Comparison of ENCODE assay signal across 1 cellular context in the genomic region with DNA sequence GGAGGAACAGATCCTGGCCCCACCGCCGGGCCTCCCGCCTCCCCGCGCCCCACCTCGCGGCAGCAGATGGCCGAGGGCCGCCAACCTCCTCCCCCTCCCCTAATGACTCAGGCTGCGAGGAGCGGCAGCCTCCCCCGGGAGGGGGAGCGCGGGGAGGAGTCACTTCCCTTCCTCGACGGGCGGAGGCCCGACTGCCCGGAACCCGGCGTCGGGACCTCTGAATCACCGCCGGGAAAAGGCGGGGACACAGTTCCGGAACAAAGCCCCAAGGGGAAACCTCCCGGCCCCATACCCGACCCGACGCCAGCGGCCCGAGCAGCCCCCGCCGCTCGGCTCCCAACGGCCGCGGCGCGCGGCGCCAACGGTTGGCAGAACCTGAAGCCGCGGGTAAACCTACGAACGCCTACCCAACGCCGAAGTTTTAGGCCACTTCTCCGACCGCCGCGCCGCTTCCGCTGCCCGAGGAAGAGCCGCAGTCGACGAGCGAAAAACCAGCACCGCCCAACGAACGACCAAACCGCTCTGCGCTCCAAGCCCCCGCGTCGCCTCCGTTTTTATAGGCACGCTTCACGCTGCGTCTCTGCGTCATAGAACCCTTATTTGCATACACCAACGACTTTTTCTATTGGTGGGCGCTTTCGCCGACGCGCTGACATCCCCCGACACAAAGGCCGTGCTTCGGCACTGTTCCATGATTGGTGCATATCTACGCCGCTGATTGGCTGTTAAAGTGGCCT.
TF ChIP-seq lines count a peak whose summit lies in the region.

No MANE protein-coding gene starts in this region.

TF ChIP-seq in HepG2, 621 proteins besides CTCF, POLR2A, EP300 and RAD21 (continued from another document and continues in another):
- TF ChIP-seq, protein P1, sequence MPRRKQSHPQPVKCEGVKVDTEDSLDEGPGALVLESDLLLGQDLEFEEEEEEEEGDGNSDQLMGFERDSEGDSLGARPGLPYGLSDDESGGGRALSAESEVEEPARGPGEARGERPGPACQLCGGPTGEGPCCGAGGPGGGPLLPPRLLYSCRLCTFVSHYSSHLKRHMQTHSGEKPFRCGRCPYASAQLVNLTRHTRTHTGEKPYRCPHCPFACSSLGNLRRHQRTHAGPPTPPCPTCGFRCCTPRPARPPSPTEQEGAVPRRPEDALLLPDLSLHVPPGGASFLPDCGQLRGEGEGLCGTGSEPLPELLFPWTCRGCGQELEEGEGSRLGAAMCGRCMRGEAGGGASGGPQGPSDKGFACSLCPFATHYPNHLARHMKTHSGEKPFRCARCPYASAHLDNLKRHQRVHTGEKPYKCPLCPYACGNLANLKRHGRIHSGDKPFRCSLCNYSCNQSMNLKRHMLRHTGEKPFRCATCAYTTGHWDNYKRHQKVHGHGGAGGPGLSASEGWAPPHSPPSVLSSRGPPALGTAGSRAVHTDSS (CRISPR knock-in tag; conservative IDR thresholded peaks at IDR 0.05), result no peak
- TF ChIP-seq GPN1 (CRISPR knock-in tag; IDR thresholded peaks at IDR 0.05; ENCODE audit: borderline replicate concordance) (peak; percentile 91; the same call in 1 of the 2 replicates), NCOA5 (CRISPR knock-in tag; IDR thresholded peaks at IDR 0.05) (no peak), HDAC6 (IDR thresholded peaks at IDR 0.05; ENCODE audit: low read depth, low read length) (peak; percentile 88), KDM3A (CRISPR knock-in tag; IDR thresholded peaks at IDR 0.05; ENCODE audit: low read depth) (no peak; the same call in 1 of the 2 replicates), TFE3 (CRISPR knock-in tag; IDR thresholded peaks at IDR 0.05) (peak; percentile 64), ARID3A (IDR thresholded peaks at IDR 0.05; ENCODE audit: low read depth, low read length) (no peak), ZNF329 (CRISPR knock-in tag; IDR thresholded peaks at IDR 0.05; ENCODE audit: low read depth) (no peak), ZNF749 (CRISPR knock-in tag; IDR thresholded peaks at IDR 0.05; ENCODE audit: borderline replicate concordance) (peak; percentile 57; the same call in 1 of the 2 replicates), ZNF720 (CRISPR knock-in tag; IDR thresholded peaks at IDR 0.05) (no peak), MAZ (IDR thresholded peaks at IDR 0.05; ENCODE audit: borderline replicate concordance, low read depth, low read length) (peak; percentile 98), MAZ (CRISPR knock-in tag; IDR thresholded peaks at IDR 0.05; ENCODE audit: low read depth) (peak; percentile 99), ZNF230 (CRISPR knock-in tag; IDR thresholded peaks at IDR 0.05) (peak; percentile 71), ARID2 (CRISPR knock-in tag; IDR thresholded peaks at IDR 0.05; ENCODE audit: borderline replicate concordance) (no peak), IRF1 (CRISPR knock-in tag; IDR thresholded peaks at IDR 0.05; ENCODE audit: low read depth) (no peak), EEA1 (CRISPR knock-in tag; IDR thresholded peaks at IDR 0.05; ENCODE audit: borderline replicate concordance) (no peak; the same call in 1 of the 2 replicates), ZNF432 (CRISPR knock-in tag; IDR thresholded peaks at IDR 0.05; ENCODE audit: borderline replicate concordance) (0 out of 2 replicates have a peak, but pooled peaks have one; percentile 25), ZFP37 (CRISPR knock-in tag; IDR thresholded peaks at IDR 0.05; ENCODE audit: borderline replicate concordance) (peak; percentile 91; the same call in 1 of the 2 replicates), THYN1 (CRISPR knock-in tag; IDR thresholded peaks at IDR 0.05; ENCODE audit: borderline replicate concordance, low read depth) (no peak), ATF2 (CRISPR knock-in tag; IDR thresholded peaks at IDR 0.05) (peak; percentile 85; the same call in 1 of the 2 replicates), PRPF4 (IDR thresholded peaks at IDR 0.05; ENCODE audit: low read depth, low read length, poor library complexity, severe bottlenecking) (no peak), ZNF7 (CRISPR knock-in tag; IDR thresholded peaks at IDR 0.05) (0 out of 2 replicates have a peak, but pooled peaks have one; percentile 28), ZNF567 (CRISPR knock-in tag; IDR thresholded peaks at IDR 0.05; ENCODE audit: borderline replicate concordance) (0 out of 2 replicates have a peak, but pooled peaks have one; percentile 75), HNRNPL (IDR thresholded peaks at IDR 0.05; ENCODE audit: low read depth, low read length) (peak; percentile 90), KLF6 (CRISPR knock-in tag; IDR thresholded peaks at IDR 0.05) (peak; percentile 96), TP53 (CRISPR knock-in tag; conservative IDR thresholded peaks at IDR 0.05) (peak; percentile 80; the same call in 1 of the 2 replicates), KDM5A (IDR thresholded peaks at IDR 0.05; ENCODE audit: borderline replicate concordance, low read length) (0 out of 2 replicates have a peak, but pooled peaks have one; percentile 39), BRCA1 (CRISPR knock-in tag; IDR thresholded peaks at IDR 0.05) (no peak), ZNF597 (CRISPR knock-in tag; IDR thresholded peaks at IDR 0.05) (no peak)
- TF ChIP-seq, protein P2, sequence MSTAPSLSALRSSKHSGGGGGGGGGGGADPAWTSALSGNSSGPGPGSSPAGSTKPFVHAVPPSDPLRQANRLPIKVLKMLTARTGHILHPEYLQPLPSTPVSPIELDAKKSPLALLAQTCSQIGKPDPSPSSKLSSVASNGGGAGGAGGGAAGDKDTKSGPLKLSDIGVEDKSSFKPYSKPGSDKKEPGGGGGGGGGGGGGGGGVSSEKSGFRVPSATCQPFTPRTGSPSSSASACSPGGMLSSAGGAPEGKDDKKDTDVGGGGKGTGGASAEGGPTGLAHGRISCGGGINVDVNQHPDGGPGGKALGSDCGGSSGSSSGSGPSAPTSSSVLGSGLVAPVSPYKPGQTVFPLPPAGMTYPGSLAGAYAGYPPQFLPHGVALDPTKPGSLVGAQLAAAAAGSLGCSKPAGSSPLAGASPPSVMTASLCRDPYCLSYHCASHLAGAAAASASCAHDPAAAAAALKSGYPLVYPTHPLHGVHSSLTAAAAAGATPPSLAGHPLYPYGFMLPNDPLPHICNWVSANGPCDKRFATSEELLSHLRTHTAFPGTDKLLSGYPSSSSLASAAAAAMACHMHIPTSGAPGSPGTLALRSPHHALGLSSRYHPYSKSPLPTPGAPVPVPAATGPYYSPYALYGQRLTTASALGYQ (CRISPR knock-in tag; IDR thresholded peaks at IDR 0.05), result peak; percentile 76
- TF ChIP-seq, protein P3, sequence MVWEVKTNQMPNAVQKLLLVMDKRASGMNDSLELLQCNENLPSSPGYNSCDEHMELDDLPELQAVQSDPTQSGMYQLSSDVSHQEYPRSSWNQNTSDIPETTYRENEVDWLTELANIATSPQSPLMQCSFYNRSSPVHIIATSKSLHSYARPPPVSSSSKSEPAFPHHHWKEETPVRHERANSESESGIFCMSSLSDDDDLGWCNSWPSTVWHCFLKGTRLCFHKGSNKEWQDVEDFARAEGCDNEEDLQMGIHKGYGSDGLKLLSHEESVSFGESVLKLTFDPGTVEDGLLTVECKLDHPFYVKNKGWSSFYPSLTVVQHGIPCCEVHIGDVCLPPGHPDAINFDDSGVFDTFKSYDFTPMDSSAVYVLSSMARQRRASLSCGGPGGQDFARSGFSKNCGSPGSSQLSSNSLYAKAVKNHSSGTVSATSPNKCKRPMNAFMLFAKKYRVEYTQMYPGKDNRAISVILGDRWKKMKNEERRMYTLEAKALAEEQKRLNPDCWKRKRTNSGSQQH (CRISPR knock-in tag; IDR thresholded peaks at IDR 0.05; ENCODE audit: low read depth), result peak; percentile 86; the same call in 1 of the 2 replicates
- TF ChIP-seq, protein P4, sequence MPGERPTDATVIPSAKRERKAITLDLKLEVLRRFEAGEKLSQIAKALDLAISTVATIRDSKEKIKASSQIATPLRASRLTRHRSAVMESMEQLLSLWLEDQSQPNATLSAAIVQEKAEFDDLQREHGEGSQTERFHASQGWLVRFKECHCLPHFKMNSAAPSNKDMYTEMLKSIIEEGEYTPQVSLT (CRISPR knock-in tag; IDR thresholded peaks at IDR 0.05; ENCODE audit: borderline replicate concordance, low read depth), result no peak
- TF ChIP-seq, protein P5, sequence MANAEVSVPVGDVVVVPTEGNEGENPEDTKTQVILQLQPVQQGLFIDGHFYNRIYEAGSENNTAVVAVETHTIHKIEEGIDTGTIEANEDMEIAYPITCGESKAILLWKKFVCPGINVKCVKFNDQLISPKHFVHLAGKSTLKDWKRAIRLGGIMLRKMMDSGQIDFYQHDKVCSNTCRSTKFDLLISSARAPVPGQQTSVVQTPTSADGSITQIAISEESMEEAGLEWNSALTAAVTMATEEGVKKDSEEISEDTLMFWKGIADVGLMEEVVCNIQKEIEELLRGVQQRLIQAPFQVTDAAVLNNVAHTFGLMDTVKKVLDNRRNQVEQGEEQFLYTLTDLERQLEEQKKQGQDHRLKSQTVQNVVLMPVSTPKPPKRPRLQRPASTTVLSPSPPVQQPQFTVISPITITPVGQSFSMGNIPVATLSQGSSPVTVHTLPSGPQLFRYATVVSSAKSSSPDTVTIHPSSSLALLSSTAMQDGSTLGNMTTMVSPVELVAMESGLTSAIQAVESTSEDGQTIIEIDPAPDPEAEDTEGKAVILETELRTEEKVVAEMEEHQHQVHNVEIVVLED (CRISPR knock-in tag; IDR thresholded peaks at IDR 0.05; ENCODE audit: borderline replicate concordance), result peak; percentile 100
- TF ChIP-seq, protein P6, sequence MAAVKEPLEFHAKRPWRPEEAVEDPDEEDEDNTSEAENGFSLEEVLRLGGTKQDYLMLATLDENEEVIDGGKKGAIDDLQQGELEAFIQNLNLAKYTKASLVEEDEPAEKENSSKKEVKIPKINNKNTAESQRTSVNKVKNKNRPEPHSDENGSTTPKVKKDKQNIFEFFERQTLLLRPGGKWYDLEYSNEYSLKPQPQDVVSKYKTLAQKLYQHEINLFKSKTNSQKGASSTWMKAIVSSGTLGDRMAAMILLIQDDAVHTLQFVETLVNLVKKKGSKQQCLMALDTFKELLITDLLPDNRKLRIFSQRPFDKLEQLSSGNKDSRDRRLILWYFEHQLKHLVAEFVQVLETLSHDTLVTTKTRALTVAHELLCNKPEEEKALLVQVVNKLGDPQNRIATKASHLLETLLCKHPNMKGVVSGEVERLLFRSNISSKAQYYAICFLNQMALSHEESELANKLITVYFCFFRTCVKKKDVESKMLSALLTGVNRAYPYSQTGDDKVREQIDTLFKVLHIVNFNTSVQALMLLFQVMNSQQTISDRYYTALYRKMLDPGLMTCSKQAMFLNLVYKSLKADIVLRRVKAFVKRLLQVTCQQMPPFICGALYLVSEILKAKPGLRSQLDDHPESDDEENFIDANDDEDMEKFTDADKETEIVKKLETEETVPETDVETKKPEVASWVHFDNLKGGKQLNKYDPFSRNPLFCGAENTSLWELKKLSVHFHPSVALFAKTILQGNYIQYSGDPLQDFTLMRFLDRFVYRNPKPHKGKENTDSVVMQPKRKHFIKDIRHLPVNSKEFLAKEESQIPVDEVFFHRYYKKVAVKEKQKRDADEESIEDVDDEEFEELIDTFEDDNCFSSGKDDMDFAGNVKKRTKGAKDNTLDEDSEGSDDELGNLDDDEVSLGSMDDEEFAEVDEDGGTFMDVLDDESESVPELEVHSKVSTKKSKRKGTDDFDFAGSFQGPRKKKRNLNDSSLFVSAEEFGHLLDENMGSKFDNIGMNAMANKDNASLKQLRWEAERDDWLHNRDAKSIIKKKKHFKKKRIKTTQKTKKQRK (IDR thresholded peaks at IDR 0.05; ENCODE audit: low read length), result no peak
